In genomic region chr20:62426678-62427077, GRCh38 we compare ENCODE assay signal across 1 cellular context.
TF ChIP-seq lines count a peak whose summit lies in the region.

No MANE protein-coding gene starts in this region.

TF ChIP-seq in HepG2, 621 proteins besides CTCF, POLR2A, EP300 and RAD21 (continued from another document and continues in another):
- TF ChIP-seq MTERF4 (CRISPR knock-in tag; IDR thresholded peaks at IDR 0.05): no peak
- no peak for TF ChIP-seq GLMP (CRISPR knock-in tag; IDR thresholded peaks at IDR 0.05; ENCODE audit: borderline replicate concordance)
- no peak for TF ChIP-seq HOXD1 (CRISPR knock-in tag; IDR thresholded peaks at IDR 0.05)
- TF ChIP-seq ZNF543 (CRISPR knock-in tag; IDR thresholded peaks at IDR 0.05): no peak
- TF ChIP-seq ZC3H13 (CRISPR knock-in tag; IDR thresholded peaks at IDR 0.05): no peak
- TF ChIP-seq MXD4 (CRISPR knock-in tag; IDR thresholded peaks at IDR 0.05): no peak
- TF ChIP-seq RBAK (CRISPR knock-in tag; IDR thresholded peaks at IDR 0.05): 0 out of 2 replicates have a peak, but pooled peaks have one; percentile 21
- TF ChIP-seq ZNF512B (CRISPR knock-in tag; IDR thresholded peaks at IDR 0.05; ENCODE audit: borderline replicate concordance): no peak
- no peak for TF ChIP-seq SNAPC2 (CRISPR knock-in tag; IDR thresholded peaks at IDR 0.05)
- TF ChIP-seq ZBTB49 (CRISPR knock-in tag; IDR thresholded peaks at IDR 0.05; ENCODE audit: borderline replicate concordance): no peak
- TF ChIP-seq ZNF331 (CRISPR knock-in tag; IDR thresholded peaks at IDR 0.05): no peak
- TF ChIP-seq ATF5 (CRISPR knock-in tag; IDR thresholded peaks at IDR 0.05; ENCODE audit: low read depth): no peak
- no peak; the same call in 1 of the 2 replicates for TF ChIP-seq KDM2A (CRISPR knock-in tag; IDR thresholded peaks at IDR 0.05; ENCODE audit: borderline replicate concordance, low read depth)
- TF ChIP-seq ZFP41 (CRISPR knock-in tag; IDR thresholded peaks at IDR 0.05; ENCODE audit: borderline replicate concordance): no peak
- TF ChIP-seq ZSCAN20 (CRISPR knock-in tag; IDR thresholded peaks at IDR 0.05; ENCODE audit: borderline replicate concordance): no peak
- no peak for TF ChIP-seq DBP (CRISPR knock-in tag; IDR thresholded peaks at IDR 0.05; ENCODE audit: not compliant biosample characterization)
- TF ChIP-seq ZNF720 (CRISPR knock-in tag; IDR thresholded peaks at IDR 0.05): no peak
- TF ChIP-seq ELK4 (CRISPR knock-in tag; IDR thresholded peaks at IDR 0.05; ENCODE audit: borderline replicate concordance): no peak
- TF ChIP-seq ADNP (CRISPR knock-in tag; IDR thresholded peaks at IDR 0.05): no peak
- no peak for TF ChIP-seq ZNF546 (CRISPR knock-in tag; conservative IDR thresholded peaks at IDR 0.05)
- no peak for TF ChIP-seq ZNF746 (CRISPR knock-in tag; IDR thresholded peaks at IDR 0.05)
- TF ChIP-seq NR2F6 (IDR thresholded peaks at IDR 0.05): no peak
- no peak for TF ChIP-seq NR2F6 (CRISPR knock-in tag; IDR thresholded peaks at IDR 0.05)
- TF ChIP-seq FOXK2 (IDR thresholded peaks at IDR 0.05): no peak
- no peak for TF ChIP-seq ZNF83 (CRISPR knock-in tag; IDR thresholded peaks at IDR 0.05; ENCODE audit: borderline replicate concordance)
- no peak for TF ChIP-seq ZFAT (CRISPR knock-in tag; conservative IDR thresholded peaks at IDR 0.05)
- peak; percentile 35; the same call in 1 of the 2 replicates for TF ChIP-seq SALL1 (CRISPR knock-in tag; IDR thresholded peaks at IDR 0.05)
- TF ChIP-seq ZBTB20 (CRISPR knock-in tag; IDR thresholded peaks at IDR 0.05; ENCODE audit: borderline replicate concordance, low read depth): no peak
- no peak for TF ChIP-seq ZFP36 (IDR thresholded peaks at IDR 0.05; ENCODE audit: borderline replicate concordance, low read depth, low read length, partially characterized antibody)
- TF ChIP-seq NPAS2 (CRISPR knock-in tag; IDR thresholded peaks at IDR 0.05; ENCODE audit: borderline replicate concordance): no peak
- no peak for TF ChIP-seq HNF1A (IDR thresholded peaks at IDR 0.05; ENCODE audit: low read depth)
- TF ChIP-seq HNF1A (CRISPR knock-in tag; IDR thresholded peaks at IDR 0.05; ENCODE audit: borderline replicate concordance): no peak
- no peak for TF ChIP-seq ZNF207 (IDR thresholded peaks at IDR 0.05; ENCODE audit: borderline replicate concordance)
- no peak for TF ChIP-seq NONO (IDR thresholded peaks at IDR 0.05)
- TF ChIP-seq NONO (CRISPR knock-in tag; conservative IDR thresholded peaks at IDR 0.05): no peak
- TF ChIP-seq ARNT (IDR thresholded peaks at IDR 0.05): no peak
- no peak for TF ChIP-seq PAX8 (CRISPR knock-in tag; IDR thresholded peaks at IDR 0.05; ENCODE audit: borderline replicate concordance)
- no peak for TF ChIP-seq KDM1A (CRISPR knock-in tag; IDR thresholded peaks at IDR 0.05)
- peak; percentile 28; the same call in 1 of the 2 replicates for TF ChIP-seq SPEN (CRISPR knock-in tag; IDR thresholded peaks at IDR 0.05; ENCODE audit: low read depth)
- TF ChIP-seq ZBTB3 (CRISPR knock-in tag; IDR thresholded peaks at IDR 0.05; ENCODE audit: borderline replicate concordance, low read depth): no peak
- TF ChIP-seq MXI1 (IDR thresholded peaks at IDR 0.05; ENCODE audit: borderline replicate concordance, low read depth, low read length): 0 out of 3 replicates have a peak, but pooled peaks have one; percentile 25
- no peak for TF ChIP-seq THAP11 (CRISPR knock-in tag; IDR thresholded peaks at IDR 0.05)
- no peak for TF ChIP-seq MIXL1 (CRISPR knock-in tag; IDR thresholded peaks at IDR 0.05)
- TF ChIP-seq ZNF451 (CRISPR knock-in tag; IDR thresholded peaks at IDR 0.05): 0 out of 2 replicates have a peak, but pooled peaks have one; percentile 13
- no peak for TF ChIP-seq ZBTB1 (CRISPR knock-in tag; IDR thresholded peaks at IDR 0.05; ENCODE audit: borderline replicate concordance)
- TF ChIP-seq RCOR2 (CRISPR knock-in tag; IDR thresholded peaks at IDR 0.05): no peak
- TF ChIP-seq SMARCC2 (IDR thresholded peaks at IDR 0.05): no peak
- TF ChIP-seq LRRFIP1 (CRISPR knock-in tag; conservative IDR thresholded peaks at IDR 0.05): no peak
- no peak for TF ChIP-seq ZNF878 (CRISPR knock-in tag; IDR thresholded peaks at IDR 0.05)
- no peak for TF ChIP-seq DMTF1 (CRISPR knock-in tag; IDR thresholded peaks at IDR 0.05)
